Comparison of ENCODE assay signal across 8 cellular contexts in genomic region chr18:961644-962355, GRCh38. TPM values are rescaled to one million over a fixed set of nuclear protein-coding genes. Genes with fewer than 3 reads are reported as not detected.
DNase-seq lines count a peak whose midpoint lies in the region; ATAC-seq, FAIRE-seq and TF ChIP-seq lines count a peak whose summit lies in the region.

No MANE protein-coding gene starts in this region.

- peak in 1 of 5 donors; percentile 16 for DNase-seq in heart left ventricle
- no peak for DNase-seq in Right ventricle myocardium inferior (ENCODE audit: missing footprints)
- DNase-seq in NCI-H2227 (lab: John Stamatoyannopoulos, UW; ENCODE audit: unreplicated experiment), result peak; percentile 6
- DNase-seq in activated T-cell treated with anti-CD3 and anti-CD28 coated beads for 1 hour (ENCODE audit: low read depth), result peak; percentile 31
- peak; percentile 74 for DNase-seq in fibroblast of pulmonary artery (ENCODE audit: low read depth)
- peak in 2 of 6 donors; percentile 25 to 58 for DNase-seq in pancreas

- ATAC-seq in heart left ventricle (no peak), Right ventricle myocardium inferior (no peak), pancreas (peak in 3 of 4 donors; percentile 36 to 49 (median 38)), HG03108 (IDR thresholded peaks at IDR 0.05; ENCODE audit: unreplicated experiment) (no peak), GM19035 (IDR thresholded peaks at IDR 0.05; ENCODE audit: unreplicated experiment) (no peak)

- H3K27ac ChIP-seq in heart left ventricle (peak overlapping the region in 4 of 12 donors; percentile 11 to 51 (median 24)), pancreas (no peak overlapping the region)

- TF ChIP-seq CTCF in heart left ventricle (IDR thresholded peaks at IDR 0.05) (peak; percentile 85 to 95 (median 90)), fibroblast of pulmonary artery (IDR thresholded peaks at IDR 0.05; ENCODE audit: low read length, missing control alignments) (peak; percentile 91), pancreas (IDR thresholded peaks at IDR 0.05) (peak; percentile 59 to 84 (median 72))

- TF ChIP-seq POLR2A in heart left ventricle (IDR thresholded peaks at IDR 0.05), result no peak

- H3K27me3 ChIP-seq in heart left ventricle, result peaks cover 0 to 10% (median 0%) of the 10 kb centered on the region in 9 donors
- peaks cover 0 to 4% (median 0%) of the 10 kb centered on the region in 4 donors for H3K27me3 ChIP-seq in pancreas

- 13 to 16% (median 14%) methylated on average over 19 of the region's 19 CpGs for WGBS in heart left ventricle, 4 donors
- 15 to 17% methylated on average over 19 of the region's 19 CpGs for WGBS in pancreas, 2 donors

- no peak for FAIRE-seq in pancreas (lab: Jason Lieb, UNC)

- H3K4me1 ChIP-seq in heart left ventricle (peaks cover 0 to 8% (median 0%) of the 10 kb centered on the region in 12 donors), pancreas (no peaks in the 10 kb centered on the region)

- intact Hi-C loops in heart left ventricle (cut with DNase I) (loop anchor here in 7 of 10 donors (1.0 to 10.0 kb wide), 5 partner anchors 94 to 99 kb away; no protein-coding TSS in a partner anchor), Right ventricle myocardium inferior (cut with DNase I) (loop anchor here (5.0 kb wide), 1 partner anchor 94 kb away; no protein-coding TSS in a partner anchor), pancreas (cut with DNase I) (no loop called here)

- H3K36me3 ChIP-seq in heart left ventricle (no peaks in the 10 kb centered on the region), pancreas (no peaks in the 10 kb centered on the region)

- H3K4me3 ChIP-seq in heart left ventricle (peak overlapping the region in 11 of 12 donors; percentile 3 to 56 (median 45)), fibroblast of pulmonary artery (replicated peaks; ENCODE audit: low read depth, low read length) (peak overlapping the region; percentile 61), pancreas (no peak overlapping the region)

- H3K9me3 ChIP-seq in heart left ventricle (no peaks in the 10 kb centered on the region), pancreas (no peaks in the 10 kb centered on the region)

RNA-seq across cellular contexts. Expression of gene ADCYAP1, which starts 57.1 kb away (rescaled TPM):
- total RNA-seq in heart left ventricle, result 1 to 10 TPM in 1 of 9 donors, under 1 TPM in 4, not detected in 4; 0.08 to 2.5 (median 0.32) TPM
- polyA plus RNA-seq in heart left ventricle, result under 1 TPM in 1 of 2 donors, not detected in 1; 0.15 TPM
- not detected for total RNA-seq in Right ventricle myocardium inferior
- total RNA-seq in pancreas, result 1 to 10 TPM in 5 of 6 donors, under 1 TPM in 1; 0.98 to 8.4 (median 2.0) TPM
- polyA plus RNA-seq in pancreas, result 10 to 100 TPM in 1 of 2 donors, 1 to 10 TPM in 1; 4.7 to 36.3 TPM

Comparison
In these comparisons a context has a peak if more than half of its experiments do, and no peak if none do; other contexts are left out.
1. ATAC-seq: peak in pancreas (3 of 4); none in heart left ventricle (0 of 4), Right ventricle myocardium inferior (single experiment), HG03108 (single experiment) and GM19035 (single experiment).
2. H3K4me3 ChIP-seq: peak in heart left ventricle (11 of 12) and fibroblast of pulmonary artery (single experiment); none in pancreas (0 of 4).
3. intact Hi-C loops: an anchor here in heart left ventricle (1.0 to 10.0 kb wide) and Right ventricle myocardium inferior (5.0 kb wide); none called in pancreas.
4. Peak in every context shown above with its lines, with median percentiles within 50 percentile points of each other: CTCF ChIP-seq.